ENCODE assay signal across 18 cellular contexts in genomic region chr19:16654151-16654550, GRCh38. TPM values are rescaled to one million over a fixed set of nuclear protein-coding genes. Genes with fewer than 3 reads are reported as not detected.
DNase-seq lines count a peak whose midpoint lies in the region; ATAC-seq, FAIRE-seq and TF ChIP-seq lines count a peak whose summit lies in the region.
"Had no signal": no experiment of that assay in that cellular context is flagged by ENCODE, and none has a peak within 500 bp of the region (broad histone marks: within the 10 kb centered on the region; RNA-seq: fewer than 3 reads in every experiment).

No MANE protein-coding gene starts in this region.

- H3K27me3 Mint-ChIP-seq in MCF 10A (ENCODE audit: insufficient read depth, unreplicated experiment), result no peaks in the 10 kb centered on the region
- H3K27me3 Mint-ChIP-seq in CD4-positive, alpha-beta T cell, result no peaks in the 10 kb centered on the region
- H3K27me3 Mint-ChIP-seq: activated CD4-positive, alpha-beta T cell treated with anti-CD3 and anti-CD28 coated beads, Interleukin-2, amount 10 ng/mL, durations not matched to agents 24 days and 14 days; naive thymus-derived CD8-positive, alpha-beta T cell; T-cell had no signal

- H3K9me3 Mint-ChIP-seq in MCF 10A (ENCODE audit: unreplicated experiment), result no peaks in the 10 kb centered on the region
- H3K9me3 Mint-ChIP-seq in CD4-positive, alpha-beta T cell, result no peaks in the 10 kb centered on the region
- H3K9me3 Mint-ChIP-seq: naive thymus-derived CD8-positive, alpha-beta T cell; T-cell had no signal

- intact Hi-C loops in MCF 10A (cut with micrococcal nuclease) (no loop called here), mammary epithelial cell (cut with micrococcal nuclease) (no loop called here), endothelial cell of umbilical vein (cut with micrococcal nuclease) (no loop called here)
- intact Hi-C loops in CD4-positive, alpha-beta T cell (cut with DNase I, micrococcal nuclease), result no loop called here

- H3K9me3 ChIP-seq in mammary epithelial cell (replicated peaks; ENCODE audit: insufficient read depth, low read length) (no peaks in the 10 kb centered on the region), endothelial cell of umbilical vein (replicated peaks; ENCODE audit: control insufficient read depth, insufficient read depth, low read length) (no peaks in the 10 kb centered on the region)
- H3K9me3 ChIP-seq in CD4-positive, alpha-beta T cell (ENCODE audit: control insufficient read depth, low read length), result no peaks in the 10 kb centered on the region
- H3K9me3 ChIP-seq: vagina had no signal

- no peak overlapping the region for H2AFZ ChIP-seq in mammary epithelial cell (ENCODE audit: low read depth, low read length)
- H2AFZ ChIP-seq in endothelial cell of umbilical vein (ENCODE audit: low read depth, low read length), result no peak overlapping the region

- in situ Hi-C loops in mammary epithelial cell (cut with MboI; ENCODE audit: low sequenced_read_pairs in 2 of 2), result no loop called here

- TF ChIP-seq CTCF in MCF 10A (IDR thresholded peaks at IDR 0.05; ENCODE audit: unreplicated experiment) (no peak), mammary epithelial cell (conservative IDR thresholded peaks at IDR 0.05 in 1 of 2, IDR thresholded peaks at IDR 0.05 in 1 of 2; ENCODE audit: extremely low read depth in 1 of 2, insufficient read depth in 1 of 2, low read depth in 1 of 2, low read length in 2 of 2) (no peak), endothelial cell of umbilical vein (IDR thresholded peaks at IDR 0.05; ENCODE audit: extremely low read depth in 1 of 2, insufficient read depth in 1 of 2, low read depth in 1 of 2, low read length in 2 of 2) (no peak)
- no peak for TF ChIP-seq CTCF in CD4-positive, alpha-beta T cell (IDR thresholded peaks at IDR 0.05)

- no TSS peak for BruUV-seq in MCF 10A (replicated peaks; lab: Mats Ljungman, UMichigan)
- no TSS peak for BruUV-seq in mammary epithelial cell (replicated peaks; lab: Mats Ljungman, UMichigan)
- BruUV-seq in endothelial cell of umbilical vein (replicated peaks; lab: Mats Ljungman, UMichigan), result no TSS peak

- H3K27ac ChIP-seq in mammary epithelial cell (ENCODE audit: insufficient read depth, low read depth, low read length) (no peak overlapping the region), endothelial cell of umbilical vein (ENCODE audit: insufficient read depth, low read depth, low read length) (no peak overlapping the region)
- H3K27ac ChIP-seq in CD4-positive, alpha-beta T cell (ENCODE audit: low read depth, low read length), result no peak overlapping the region
- H3K27ac ChIP-seq: vagina had no signal

- no peak overlapping the region for H3K4me3 Mint-ChIP-seq in MCF 10A (ENCODE audit: unreplicated experiment)
- H3K4me3 Mint-ChIP-seq in CD4-positive, alpha-beta T cell, result no peak overlapping the region
- H3K4me3 Mint-ChIP-seq: activated CD4-positive, alpha-beta T cell treated with anti-CD3 and anti-CD28 coated beads, Interleukin-2, amount 10 ng/mL, durations not matched to agents 24 days and 14 days; naive thymus-derived CD8-positive, alpha-beta T cell; T-cell had no signal

- H3K27me3 ChIP-seq in mammary epithelial cell (ENCODE audit: insufficient read depth, low read length) (no peaks in the 10 kb centered on the region), endothelial cell of umbilical vein (ENCODE audit: control insufficient read depth in 2 of 2, insufficient read depth in 2 of 2, low read length in 2 of 2) (no peaks in the 10 kb centered on the region)
- no peaks in the 10 kb centered on the region for H3K27me3 ChIP-seq in CD4-positive, alpha-beta T cell (ENCODE audit: control insufficient read depth, insufficient read depth, low read length)
- H3K27me3 ChIP-seq: vagina had no signal

- peaks cover 7% of the 10 kb centered on the region for H3K4me1 ChIP-seq in mammary epithelial cell (ENCODE audit: insufficient read depth, low read length)
- peaks cover 6% of the 10 kb centered on the region for H3K4me1 ChIP-seq in endothelial cell of umbilical vein (ENCODE audit: control insufficient read depth, extremely low read depth, insufficient read depth, low read length)

- peaks cover 7% of the 10 kb centered on the region for H3K4me1 Mint-ChIP-seq in MCF 10A (ENCODE audit: insufficient read depth, unreplicated experiment)
- peaks cover 45% of the 10 kb centered on the region for H3K4me1 Mint-ChIP-seq in CD4-positive, alpha-beta T cell (ENCODE audit: low read depth)

- no peak overlapping the region for H3K4me3 ChIP-seq in mammary epithelial cell (replicated peaks in 1 of 3; ENCODE audit: insufficient read depth in 1 of 3, low read depth in 2 of 3, low read length in 3 of 3)
- no peak overlapping the region for H3K4me3 ChIP-seq in endothelial cell of umbilical vein (replicated peaks in 1 of 3; ENCODE audit: insufficient read depth in 1 of 3, low read depth in 1 of 3, low read length in 3 of 3)
- H3K4me3 ChIP-seq: vagina had no signal

- POLR2A ChIA-PET in MCF 10A (lab: Yijun Ruan, JAX), result interaction anchor here (0.6 kb wide), 1 partner anchor 27 kb away, joined by 3 read pairs; no protein-coding TSS in a partner anchor
- POLR2A ChIA-PET in endothelial cell of umbilical vein (lab: Charles Lee), result interaction anchor here (0.9 kb wide), 1 partner anchor 12 kb away, joined by 3 read pairs; no protein-coding TSS in a partner anchor
- POLR2A ChIA-PET in CD4-positive, alpha-beta T cell (lab: Charles Lee), result no interaction called here

- CTCF ChIA-PET in MCF 10A (lab: Yijun Ruan, JAX), result interaction anchor here (0.6 kb wide), 1 partner anchor 61 kb away, joined by 3 read pairs; no protein-coding TSS in a partner anchor
- CTCF ChIA-PET in mammary epithelial cell (lab: Charles Lee; ENCODE audit: low non-redundant PET), result no interaction called here
- CTCF ChIA-PET in endothelial cell of umbilical vein (lab: Charles Lee), result no interaction called here
- CTCF ChIA-PET in CD4-positive, alpha-beta T cell (lab: Charles Lee), result no interaction called here

- WGBS in mammary epithelial cell (ENCODE audit: low coverage, missing lambda C conversion rate), result 100% methylated on average over 3 of the region's 3 CpGs

- H3K36me3 ChIP-seq in mammary epithelial cell (ENCODE audit: insufficient read depth, low read length) (peaks cover 29% of the 10 kb centered on the region), endothelial cell of umbilical vein (ENCODE audit: control insufficient read depth in 2 of 2, extremely low read depth in 1 of 2, insufficient read depth in 2 of 2, low read length in 2 of 2) (peaks cover 14 to 29% of the 10 kb centered on the region in 2 experiments)

- DNase-seq in MCF 10A (ENCODE audit: unreplicated experiment) (peak; percentile 17), mammary epithelial cell (no peak), RKO (ENCODE audit: low spot score) (peak; percentile 38), endothelial cell of umbilical vein (ENCODE audit: low read depth, low spot score) (no peak), LoVo (ENCODE audit: low spot score) (no peak), cerebellar cortex (ENCODE audit: low spot score) (no peak)
- no peak for DNase-seq in CD4-positive, alpha-beta T cell
- DNase-seq: activated CD4-positive, alpha-beta T cell treated with anti-CD3 and anti-CD28 coated beads, Interleukin-2, amount 10 ng/mL, durations not matched to agents 24 days and 14 days; activated effector memory CD4-positive, alpha-beta T cell treated with Interleukin-2 at 50 U/mL for 16 hours; AML-193; naive thymus-derived CD8-positive, alpha-beta T cell; NCI-H146; NK-92 treated with Interleukin-12 subunit alpha and Interleukin-12 subunit beta, amount 100 ng/mL, for 24 hours; stimulated activated CD4-positive, alpha-beta T cell treated with anti-CD3 and anti-CD28 coated beads, Interleukin-4, amount 100 ng/mL, for 24 hours; stimulated activated naive CD4-positive, alpha-beta T cell; T-cell had no signal

- H3K4me2 ChIP-seq in mammary epithelial cell (ENCODE audit: insufficient read depth, low read depth, low read length), result no peak overlapping the region
- H3K4me2 ChIP-seq in endothelial cell of umbilical vein (ENCODE audit: insufficient read depth, low read length), result no peak overlapping the region

- H3K79me2 ChIP-seq in mammary epithelial cell (ENCODE audit: insufficient read depth, low read length), result peaks cover 46% of the 10 kb centered on the region
- peaks cover 22% of the 10 kb centered on the region for H3K79me2 ChIP-seq in endothelial cell of umbilical vein (ENCODE audit: control insufficient read depth, insufficient read depth, low read length)

- H3K27ac Mint-ChIP-seq in MCF 10A (ENCODE audit: low read depth, unreplicated experiment), result no peak overlapping the region
- H3K27ac Mint-ChIP-seq in CD4-positive, alpha-beta T cell, result no peak overlapping the region
- H3K27ac Mint-ChIP-seq: activated CD4-positive, alpha-beta T cell treated with anti-CD3 and anti-CD28 coated beads, Interleukin-2, amount 10 ng/mL, durations not matched to agents 24 days and 14 days; T-cell had no signal

- H3K36me3 Mint-ChIP-seq in MCF 10A (ENCODE audit: insufficient read depth, unreplicated experiment), result peaks cover 88% of the 10 kb centered on the region
- peaks cover 90% of the 10 kb centered on the region for H3K36me3 Mint-ChIP-seq in CD4-positive, alpha-beta T cell (ENCODE audit: low read depth)

- H3K9ac ChIP-seq in mammary epithelial cell (ENCODE audit: insufficient read depth, low read length) (no peak overlapping the region), endothelial cell of umbilical vein (replicated peaks; ENCODE audit: extremely low read depth, insufficient read depth, low read length) (no peak overlapping the region)

- H3K9me1 ChIP-seq in endothelial cell of umbilical vein (replicated peaks; ENCODE audit: control insufficient read depth, extremely low read depth, insufficient read depth, low read length), result no peaks in the 10 kb centered on the region

- FAIRE-seq in endothelial cell of umbilical vein (lab: Jason Lieb, UNC), result no peak

- TF ChIP-seq POLR2A in endothelial cell of umbilical vein (IDR thresholded peaks at IDR 0.05; ENCODE audit: low read depth, low read length), result no peak

- dilution Hi-C loops in mammary epithelial cell (cut with HindIII; ENCODE audit: low sequenced_read_pairs) (no loop called here), endothelial cell of umbilical vein (cut with MboI; ENCODE audit: extremely low pct_ligation_motif_present, low sequenced_read_pairs) (no loop called here)

- no peaks in the 10 kb centered on the region for H4K20me1 ChIP-seq in mammary epithelial cell (ENCODE audit: insufficient read depth, low read length)
- peaks cover 2% of the 10 kb centered on the region for H4K20me1 ChIP-seq in endothelial cell of umbilical vein (replicated peaks; ENCODE audit: control insufficient read depth, extremely low read depth, insufficient read depth, low read length)

- ATAC-seq in CD4-positive, alpha-beta T cell (ENCODE audit: poor library complexity), result no peak
- ATAC-seq in HG02571 (IDR thresholded peaks at IDR 0.05; ENCODE audit: unreplicated experiment), result no peak
- ATAC-seq: naive thymus-derived CD8-positive, alpha-beta T cell had no signal

RNA-seq across cellular contexts. Expression of gene SMIM7, which starts 5.8 kb away (rescaled TPM):
- total RNA-seq in MCF 10A (2022), result 69.3 and 81.8 TPM in 2 replicates
- total RNA-seq in mammary epithelial cell, result 10 to 100 TPM; 44.5 to 56.3 TPM
- 55.8 TPM for polyA plus RNA-seq in mammary epithelial cell
- polyA minus RNA-seq in mammary epithelial cell, result 48.3 TPM
- total RNA-seq in endothelial cell of umbilical vein, result 45.7 and 51.1 TPM in 2 replicates
- polyA plus RNA-seq in endothelial cell of umbilical vein, result 53.7 and 62.0 TPM in 2 replicates
- 74.9 and 81.5 TPM in 2 replicates for polyA plus RNA-seq in endothelial cell of umbilical vein (2011; cell fraction: cytosol; rRNA removed)
- polyA plus RNA-seq in endothelial cell of umbilical vein (2011; cell fraction: nucleus; rRNA removed), result 56.0 and 62.4 TPM in 2 replicates
- 56.1 and 56.6 TPM in 2 replicates for polyA plus RNA-seq in endothelial cell of umbilical vein (2012)
- 58.9 and 59.9 TPM in 2 replicates for polyA minus RNA-seq in endothelial cell of umbilical vein
- 27.8 TPM for polyA minus RNA-seq in endothelial cell of umbilical vein (2011; cell fraction: cytosol; rRNA and poly(A)+ RNA removed)
- 46.6 and 61.2 TPM in 2 replicates for polyA minus RNA-seq in endothelial cell of umbilical vein (2011; cell fraction: nucleus; rRNA and poly(A)+ RNA removed)
- 10 to 100 TPM; 44.3 to 47.4 TPM for total RNA-seq in CD4-positive, alpha-beta T cell

RNA-seq across cellular contexts. Expression of gene TMEM38A, which starts 6.8 kb away (rescaled TPM):
- 2.1 and 4.5 TPM in 2 replicates for total RNA-seq in MCF 10A (2022)
- 1 to 10 TPM; 3.5 to 6.3 TPM for total RNA-seq in mammary epithelial cell
- polyA plus RNA-seq in mammary epithelial cell, result 4.1 TPM
- 5.0 TPM for polyA minus RNA-seq in mammary epithelial cell
- 1.6 and 2.2 TPM in 2 replicates for total RNA-seq in endothelial cell of umbilical vein
- 1.6 and 2.0 TPM in 2 replicates for polyA plus RNA-seq in endothelial cell of umbilical vein
- 1.6 and 2.3 TPM in 2 replicates for polyA plus RNA-seq in endothelial cell of umbilical vein (2011; cell fraction: cytosol; rRNA removed)
- polyA plus RNA-seq in endothelial cell of umbilical vein (2011; cell fraction: nucleus; rRNA removed), result 1.3 and 1.5 TPM in 2 replicates
- 1.7 and 3.3 TPM in 2 replicates for polyA plus RNA-seq in endothelial cell of umbilical vein (2012)
- polyA minus RNA-seq in endothelial cell of umbilical vein, result 1.7 and 4.0 TPM in 2 replicates
- polyA minus RNA-seq in endothelial cell of umbilical vein (2011; cell fraction: cytosol; rRNA and poly(A)+ RNA removed), result 8.5 TPM
- polyA minus RNA-seq in endothelial cell of umbilical vein (2011; cell fraction: nucleus; rRNA and poly(A)+ RNA removed), result 0.91 and 1.7 TPM in 2 replicates
- total RNA-seq in CD4-positive, alpha-beta T cell, result under 1 TPM in 1 of 2 experiments, not detected in 1; 0.59 TPM

RNA-seq across cellular contexts. Expression of gene MED26, which starts 26.1 kb away (rescaled TPM):
- total RNA-seq in MCF 10A (2022), result 11.1 and 12.9 TPM in 2 replicates
- total RNA-seq in mammary epithelial cell, result 10 to 100 TPM in 1 of 2 donors, 1 to 10 TPM in 1; 8.8 to 10.9 TPM
- 6.4 TPM for polyA plus RNA-seq in mammary epithelial cell
- polyA minus RNA-seq in mammary epithelial cell, result 4.6 TPM
- 9.2 and 13.4 TPM in 2 replicates for total RNA-seq in endothelial cell of umbilical vein
- 5.6 and 6.2 TPM in 2 replicates for polyA plus RNA-seq in endothelial cell of umbilical vein
- polyA plus RNA-seq in endothelial cell of umbilical vein (2011; cell fraction: cytosol; rRNA removed), result 4.1 and 5.0 TPM in 2 replicates
- 5.4 and 6.3 TPM in 2 replicates for polyA plus RNA-seq in endothelial cell of umbilical vein (2011; cell fraction: nucleus; rRNA removed)
- polyA plus RNA-seq in endothelial cell of umbilical vein (2012), result 3.9 and 5.4 TPM in 2 replicates
- polyA minus RNA-seq in endothelial cell of umbilical vein, result 9.1 and 9.9 TPM in 2 replicates
- 12.6 TPM for polyA minus RNA-seq in endothelial cell of umbilical vein (2011; cell fraction: cytosol; rRNA and poly(A)+ RNA removed)
- polyA minus RNA-seq in endothelial cell of umbilical vein (2011; cell fraction: nucleus; rRNA and poly(A)+ RNA removed), result 8.5 and 12.1 TPM in 2 replicates
- total RNA-seq in CD4-positive, alpha-beta T cell, result 10 to 100 TPM; 50.4 to 52.4 TPM

Comparison
In these comparisons a context has a peak if more than half of its experiments do, and no peak if none do; other contexts are left out.
1. DNase-seq: peak in MCF 10A (single experiment) and RKO (single experiment); none in mammary epithelial cell (single experiment), endothelial cell of umbilical vein (single experiment), LoVo (single experiment), CD4-positive, alpha-beta T cell (0 of 10) and cerebellar cortex (single experiment).